Comparison of ENCODE assay signal across 22 cellular contexts in the genomic region with DNA sequence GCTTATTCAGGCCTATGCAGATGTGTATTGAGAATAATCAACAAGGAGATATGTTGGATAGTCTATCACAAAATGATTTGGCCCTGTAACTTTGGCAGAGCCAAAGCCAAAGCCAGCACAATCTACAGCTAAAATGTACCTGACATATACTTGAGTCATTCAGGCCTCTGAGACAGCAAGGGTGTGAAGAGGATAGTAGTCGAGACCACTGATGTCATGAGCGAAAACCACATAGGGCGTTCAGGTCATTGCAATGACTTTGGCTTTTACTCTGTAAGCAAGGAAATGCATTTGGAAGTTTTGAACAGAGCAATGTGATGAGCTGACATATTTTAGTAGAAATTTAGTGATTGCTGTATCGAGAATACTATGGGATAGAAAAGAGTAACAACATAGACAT.
"Had no signal": no experiment of that assay in that cellular context is flagged by ENCODE, and none has a peak within 500 bp of the region (broad histone marks: within the 10 kb centered on the region; RNA-seq: fewer than 3 reads in every experiment).

No MANE protein-coding gene starts in this region.

- ATAC-seq: mucosa of descending colon; naive thymus-derived CD4-positive, alpha-beta T cell; natural killer cell treated with Interleukin-12 subunit alpha and Interleukin-12 subunit beta and Interleukin-15 and Interleukin-18, amount 100 ng/mL, for 72 hours; sciatic nerve; upper lobe of right lung had no signal

- H3K4me3 ChIP-seq: hepatocyte, left ventricle myocardium inferior, mucosa of descending colon, ovary, right atrium auricular region, skin epidermis, suprapubic skin, thoracic aorta, tibial artery, upper lobe of right lung had no signal

- H3K9me3 ChIP-seq: ovary, thoracic aorta, tibial artery, upper lobe of right lung had no signal

- DNase-seq: islet precursor cell; left ventricle myocardium inferior; midbrain; mucosa of descending colon; naive thymus-derived CD4-positive, alpha-beta T cell; ovary; stimulated activated CD4-positive, alpha-beta T cell treated with anti-CD3 and anti-CD28 coated beads, Interleukin-12 subunit alpha, Interleukin-12 subunit beta, amount 100 ng/mL, for 4 hours; stimulated activated CD4-positive, alpha-beta T cell treated with anti-CD3 and anti-CD28 coated beads, Interleukin-15, amount 100 ng/mL, for 24 hours; stimulated activated CD4-positive, alpha-beta T cell treated with anti-CD3 and anti-CD28 coated beads, Interleukin-2, amount 100 ng/mL, for 24 hours; stimulated activated CD4-positive, alpha-beta T cell treated with anti-CD3 and anti-CD28 coated beads, Interleukin-4, amount 100 ng/mL, for 1 hour; stimulated activated naive CD4-positive, alpha-beta T cell; tibial artery; trophoblast cell; upper lobe of right lung had no signal

- H3K79me2 ChIP-seq: hepatocyte had no signal

- H3K4me1 ChIP-seq: left ventricle myocardium inferior, right atrium auricular region, suprapubic skin, tibial artery, upper lobe of right lung had no signal

- H3K4me2 ChIP-seq: hepatocyte had no signal

- H2AFZ ChIP-seq: hepatocyte had no signal

- H3K27me3 ChIP-seq: hepatocyte, ovary, right atrium auricular region, suprapubic skin, tibial artery, upper lobe of right lung had no signal

- FAIRE-seq: urothelium cell line had no signal

- H3K27ac ChIP-seq: hepatocyte, left ventricle myocardium inferior, ovary, right atrium auricular region, skin epidermis, suprapubic skin, thoracic aorta, tibial artery, upper lobe of right lung had no signal

- H3K36me3 ChIP-seq: left ventricle myocardium inferior, ovary, right atrium auricular region, suprapubic skin, thoracic aorta, tibial artery, upper lobe of right lung had no signal
